In genomic region chr10:12081470-12081869, GRCh38 we compare ENCODE assay signal across 31 cellular contexts.
"Had no signal": no experiment of that assay in that cellular context is flagged by ENCODE, and none has a peak within 500 bp of the region (broad histone marks: within the 10 kb centered on the region; RNA-seq: fewer than 3 reads in every experiment).

No MANE protein-coding gene starts in this region.

- H3K27ac Mint-ChIP-seq: activated CD4-positive, alpha-beta memory T cell treated with anti-CD3 and anti-CD28 coated beads, Interleukin-2, amount 10 ng/mL, durations not matched to agents 7 days and 5 days; activated CD4-positive, alpha-beta T cell treated with anti-CD3 and anti-CD28 coated beads, Interleukin-2, amount 10 ng/mL, durations not matched to agents 7 days and 5 days; activated naive CD4-positive, alpha-beta T cell treated with anti-CD3 and anti-CD28 coated beads, Interleukin-2, amount 10 ng/mL, durations not matched to agents 7 days and 5 days; activated naive CD8-positive, alpha-beta T cell treated with anti-CD3 and anti-CD28 coated beads, Interleukin-2, amount 10 ng/mL, durations not matched to agents 7 days and 5 days; dendritic cell treated with granulocyte-macrophage colony-stimulating factor and Interleukin-4, amounts not matched to agents 40 ng/mL and 50 ng/mL, for 4 days; nephron progenitor cell; progenitor cell of endocrine pancreas had no signal

- ATAC-seq: heart right ventricle, left cardiac atrium, left ventricle myocardium superior had no signal

- H3K27ac ChIP-seq: ascending aorta, epithelial cell of prostate, esophagus squamous epithelium, heart right ventricle, neutrophil, sigmoid colon, testis, upper lobe of left lung, vagina had no signal

- H3K4me1 Mint-ChIP-seq: activated CD4-positive, alpha-beta memory T cell treated with anti-CD3 and anti-CD28 coated beads, Interleukin-2, amount 10 ng/mL, durations not matched to agents 7 days and 5 days; activated CD4-positive, alpha-beta T cell treated with anti-CD3 and anti-CD28 coated beads, Interleukin-2, amount 10 ng/mL, durations not matched to agents 7 days and 5 days; activated naive CD4-positive, alpha-beta T cell treated with anti-CD3 and anti-CD28 coated beads, Interleukin-2, amount 10 ng/mL, durations not matched to agents 7 days and 5 days had no signal

- H3K9me3 Mint-ChIP-seq: activated CD4-positive, alpha-beta memory T cell treated with anti-CD3 and anti-CD28 coated beads, Interleukin-2, amount 10 ng/mL, durations not matched to agents 7 days and 5 days; activated CD4-positive, alpha-beta T cell treated with anti-CD3 and anti-CD28 coated beads, Interleukin-2, amount 10 ng/mL, durations not matched to agents 7 days and 5 days; activated naive CD4-positive, alpha-beta T cell treated with anti-CD3 and anti-CD28 coated beads, Interleukin-2, amount 10 ng/mL, durations not matched to agents 7 days and 5 days; activated naive CD8-positive, alpha-beta T cell treated with anti-CD3 and anti-CD28 coated beads, Interleukin-2, amount 10 ng/mL, durations not matched to agents 7 days and 5 days; activated T-cell treated with anti-CD3 and anti-CD28 coated beads, Interleukin-2, amount 50 U/mL, for 24 hours; dendritic cell treated with granulocyte-macrophage colony-stimulating factor and Interleukin-4, amounts not matched to agents 40 ng/mL and 50 ng/mL, for 4 days; nephron progenitor cell had no signal

- H3K4me3 Mint-ChIP-seq: activated CD4-positive, alpha-beta memory T cell treated with anti-CD3 and anti-CD28 coated beads, Interleukin-2, amount 10 ng/mL, durations not matched to agents 7 days and 5 days; activated CD4-positive, alpha-beta T cell treated with anti-CD3 and anti-CD28 coated beads, Interleukin-2, amount 10 ng/mL, durations not matched to agents 7 days and 5 days; activated naive CD4-positive, alpha-beta T cell treated with anti-CD3 and anti-CD28 coated beads, Interleukin-2, amount 10 ng/mL, durations not matched to agents 7 days and 5 days; activated naive CD8-positive, alpha-beta T cell treated with anti-CD3 and anti-CD28 coated beads, Interleukin-2, amount 10 ng/mL, durations not matched to agents 7 days and 5 days; activated T-cell treated with anti-CD3 and anti-CD28 coated beads, Interleukin-2, amount 50 U/mL, for 24 hours; dendritic cell treated with granulocyte-macrophage colony-stimulating factor and Interleukin-4, amounts not matched to agents 40 ng/mL and 50 ng/mL, for 4 days; nephron progenitor cell had no signal

- H3K4me1 ChIP-seq: ascending aorta, esophagus squamous epithelium, heart right ventricle, sigmoid colon, testis, upper lobe of left lung, vagina had no signal

- H3K9me3 ChIP-seq: ascending aorta, esophagus squamous epithelium, heart right ventricle, neutrophil, sigmoid colon, testis, upper lobe of left lung, vagina had no signal

- H3K27me3 Mint-ChIP-seq: activated CD4-positive, alpha-beta memory T cell treated with anti-CD3 and anti-CD28 coated beads, Interleukin-2, amount 10 ng/mL, durations not matched to agents 7 days and 5 days; activated CD4-positive, alpha-beta T cell treated with anti-CD3 and anti-CD28 coated beads, Interleukin-2, amount 10 ng/mL, durations not matched to agents 7 days and 5 days; activated naive CD4-positive, alpha-beta T cell treated with anti-CD3 and anti-CD28 coated beads, Interleukin-2, amount 10 ng/mL, durations not matched to agents 7 days and 5 days; activated naive CD8-positive, alpha-beta T cell treated with anti-CD3 and anti-CD28 coated beads, Interleukin-2, amount 10 ng/mL, durations not matched to agents 7 days and 5 days; activated T-cell treated with anti-CD3 and anti-CD28 coated beads, Interleukin-2, amount 50 U/mL, for 24 hours; dendritic cell treated with granulocyte-macrophage colony-stimulating factor and Interleukin-4, amounts not matched to agents 40 ng/mL and 50 ng/mL, for 4 days; progenitor cell of endocrine pancreas had no signal

- DNase-seq: activated CD4-positive, alpha-beta memory T cell treated with anti-CD3 and anti-CD28 coated beads, Interleukin-2, amount 10 ng/mL, durations not matched to agents 7 days and 5 days; activated CD4-positive, alpha-beta T cell treated with anti-CD3 and anti-CD28 coated beads for 1 hour; activated CD4-positive, alpha-beta T cell treated with anti-CD3 and anti-CD28 coated beads, Interleukin-2, amount 10 ng/mL, durations not matched to agents 7 days and 5 days; activated CD8-positive, alpha-beta memory T cell treated with anti-CD3 and anti-CD28 coated beads, Interleukin-2, amount 50 U/mL, for 48 hours; activated gamma-delta T cell; activated naive CD4-positive, alpha-beta T cell treated with anti-CD3 and anti-CD28 coated beads, Interleukin-2, amount 10 ng/mL, durations not matched to agents 7 days and 5 days; activated naive CD8-positive, alpha-beta T cell treated with anti-CD3 and anti-CD28 coated beads, Interleukin-2, amount 10 ng/mL, durations not matched to agents 7 days and 5 days; activated T-cell treated with anti-CD3 and anti-CD28 coated beads, Interleukin-2, amount 50 U/mL, for 24 hours; central memory CD4-positive, alpha-beta T cell; esophagus squamous epithelium; foreskin melanocyte; heart right ventricle; left cardiac atrium; left ventricle myocardium superior; nephron progenitor cell; retina; sigmoid colon; small intestine; stimulated activated CD4-positive, alpha-beta T cell treated with anti-CD3 and anti-CD28 coated beads, Interleukin-1b, Interleukin-23, amount 100 ng/mL, for 48 hours; stimulated activated CD4-positive, alpha-beta T cell treated with anti-CD3 and anti-CD28 coated beads, Interleukin-4, amount 100 ng/mL, for 4 hours; stimulated activated CD8-positive, alpha-beta memory T cell treated with anti-CD3 and anti-CD28 coated beads, Interleukin-4, amount 100 ng/mL, for 48 hours; stimulated activated naive CD4-positive, alpha-beta T cell; T-helper 2 cell; testis; upper lobe of left lung had no signal

- H3K27me3 ChIP-seq: ascending aorta, esophagus squamous epithelium, heart right ventricle, neutrophil, sigmoid colon, testis, upper lobe of left lung, vagina had no signal

- H3K4me3 ChIP-seq: ascending aorta, esophagus squamous epithelium, heart right ventricle, sigmoid colon, testis, upper lobe of left lung, vagina had no signal
